8 cellular contexts compared by ENCODE assay signal in the genomic region with DNA sequence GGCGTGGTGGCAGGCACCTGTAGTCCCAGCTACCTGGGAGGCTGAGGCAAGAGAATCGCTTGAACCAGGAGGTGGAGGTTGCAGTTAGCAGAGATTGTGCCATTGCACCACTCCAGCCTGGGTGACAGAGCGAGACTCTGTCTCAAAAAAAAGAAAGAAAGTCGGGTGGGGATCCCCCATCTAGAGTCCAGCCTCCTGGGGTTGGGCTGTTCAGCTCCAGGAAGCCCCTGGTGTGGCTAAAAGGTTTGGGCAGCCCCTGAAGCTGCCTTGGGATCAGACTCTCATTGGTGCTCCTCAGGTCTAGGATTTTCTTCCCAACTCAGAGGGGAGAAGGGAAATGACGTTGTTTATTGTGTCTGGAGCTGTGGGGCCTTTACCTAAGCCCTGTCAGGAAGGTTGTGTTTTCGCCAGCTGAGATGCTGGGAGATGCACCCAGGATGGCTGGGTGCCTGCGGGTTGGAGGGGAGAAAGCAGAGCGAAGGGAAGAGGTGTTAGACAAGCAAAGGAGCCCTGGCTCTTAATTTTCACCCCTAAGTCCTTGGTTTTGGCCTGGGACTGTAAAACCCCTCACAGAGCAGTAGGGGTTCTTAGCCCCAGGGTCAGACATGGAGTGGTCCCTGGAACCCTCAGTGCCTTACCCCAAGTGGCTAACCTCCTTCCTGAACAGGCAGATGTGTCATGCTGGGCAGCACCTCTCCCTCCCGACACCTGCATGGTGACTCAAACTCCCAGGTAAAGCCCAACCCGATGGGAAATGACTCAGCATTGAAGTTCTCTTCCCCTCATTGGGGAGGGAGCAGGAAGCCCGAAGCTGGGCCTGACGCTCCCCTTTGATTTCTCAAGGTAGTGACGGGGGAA.
DNase-seq lines count a peak whose midpoint lies in the region; ATAC-seq and TF ChIP-seq lines count a peak whose summit lies in the region.

No MANE protein-coding gene starts in this region.

- no peak overlapping the region for H3K27ac ChIP-seq in effector memory CD4-positive, alpha-beta T cell (ENCODE audit: insufficient read depth, low read length, poor library complexity, severe bottlenecking)

- H3K9me3 ChIP-seq in effector memory CD4-positive, alpha-beta T cell (ENCODE audit: control insufficient read depth, low read length) = no peaks in the 10 kb centered on the region

- H3K4me1 ChIP-seq in effector memory CD4-positive, alpha-beta T cell (ENCODE audit: control insufficient read depth, insufficient read depth, low read length, poor library complexity, severe bottlenecking) = peaks cover 8% of the 10 kb centered on the region

- H3K4me3 ChIP-seq in GM06990 (replicated peaks; ENCODE audit: low read depth, low read length) = no peak overlapping the region
- H3K4me3 ChIP-seq in effector memory CD4-positive, alpha-beta T cell (ENCODE audit: insufficient read depth, low read depth, low read length, poor library complexity, severe bottlenecking) = no peak overlapping the region

- ATAC-seq in HG02759 (IDR thresholded peaks at IDR 0.05; ENCODE audit: unreplicated experiment) = peak; percentile 74

- H3K27me3 ChIP-seq in GM06990 (replicated peaks; ENCODE audit: control insufficient read depth, insufficient read depth, low read length) = no peaks in the 10 kb centered on the region
- no peaks in the 10 kb centered on the region for H3K27me3 ChIP-seq in effector memory CD4-positive, alpha-beta T cell (replicated peaks; ENCODE audit: control insufficient read depth, insufficient read depth, low read length, poor library complexity, severe bottlenecking)

- DNase-seq in GM06990 (ENCODE audit: extremely low read depth, insufficient read length) (peak; percentile 75), T-helper 9 cell (peak; percentile 28), hepatic stellate cell (ENCODE audit: low spot score) (no peak), NCI-H187 (lab: John Stamatoyannopoulos, UW) (no peak)
- DNase-seq in effector memory CD4-positive, alpha-beta T cell = peak; percentile 33 to 55 (median 34)
- peak; percentile 24 to 48 for DNase-seq in stimulated activated CD4-positive, alpha-beta T cell treated with anti-CD3 and anti-CD28 coated beads, Interleukin-2, amount 100 ng/mL, for 48 hours
- no peak for DNase-seq in effector CD8-positive, alpha-beta T cell (lab: John Stamatoyannopoulos, UW)

- H3K36me3 ChIP-seq in GM06990 (ENCODE audit: control insufficient read depth, insufficient read depth, low read length) = no peaks in the 10 kb centered on the region
- H3K36me3 ChIP-seq in effector memory CD4-positive, alpha-beta T cell (ENCODE audit: control insufficient read depth, insufficient read depth, low read length) = no peaks in the 10 kb centered on the region

- no peak for TF ChIP-seq CTCF in GM06990 (IDR thresholded peaks at IDR 0.05; ENCODE audit: insufficient read depth, low read length, poor library complexity, severe bottlenecking)

Comparison
In these comparisons a context has a peak if more than half of its experiments do, and no peak if none do; other contexts are left out.
1. DNase-seq: peak in GM06990 (single experiment), T-helper 9 cell (single experiment), effector memory CD4-positive, alpha-beta T cell (3 of 3) and stimulated activated CD4-positive, alpha-beta T cell treated with anti-CD3 and anti-CD28 coated beads, Interleukin-2, amount 100 ng/mL, for 48 hours (2 of 2); none in hepatic stellate cell (single experiment), NCI-H187 (0 of 2) and effector CD8-positive, alpha-beta T cell (single experiment).